ENCODE assay signal across 21 cellular contexts in genomic region chr1:224047538-224047937, GRCh38.
"Had no signal": no experiment of that assay in that cellular context is flagged by ENCODE, and none has a peak within 500 bp of the region (broad histone marks: within the 10 kb centered on the region; RNA-seq: fewer than 3 reads in every experiment).

No MANE protein-coding gene starts in this region.

- DNase-seq: activated B cell treated with CpG ODN at 0.5 μM for 24 hours; activated CD4-positive, alpha-beta T cell treated with anti-CD3 and anti-CD28 coated beads for 4 hours; activated CD8-positive, alpha-beta T cell treated with anti-CD3 and anti-CD28 coated beads for 36 hours; activated naive CD4-positive, alpha-beta T cell treated with Interleukin-2 at 50 U/mL for 16 hours; activated T-cell treated with anti-CD3 and anti-CD28 coated beads, Interleukin-2, amount 50 U/mL, for 1 hour; anterior cingulate cortex; cerebellar nuclear complex; cortex of kidney; effector CD4-positive, alpha-beta T cell; foreskin melanocyte; glutamatergic neuron; hippocampal formation; islet precursor cell; left colon; lower lobe of right lung; retina; spleen; stimulated activated naive B cell treated with anti-CD40 and anti-IgM and Interleukin-4, amounts not matched to agents 10 μg/mL and 1 μg/mL and 100 μg/mL, for 72 hours; upper lobe of right lung had no signal

- H3K4me3 ChIP-seq: breast epithelium, lower lobe of right lung, spleen, thoracic aorta, upper lobe of right lung had no signal

- H3K36me3 ChIP-seq: breast epithelium, lower lobe of right lung, spleen, thoracic aorta, upper lobe of right lung had no signal

- H3K27me3 ChIP-seq: breast epithelium, upper lobe of right lung had no signal

- H3K4me1 ChIP-seq: breast epithelium, spleen, upper lobe of right lung had no signal

- H3K27ac ChIP-seq: breast epithelium, lower lobe of right lung, spleen, thoracic aorta, upper lobe of right lung had no signal

- H3K9me3 ChIP-seq: breast epithelium, lower lobe of right lung, spleen, thoracic aorta, upper lobe of right lung had no signal

- ATAC-seq: activated CD8-positive, alpha-beta T cell treated with anti-CD3 and anti-CD28 coated beads for 36 hours; left colon; lower lobe of right lung; stimulated activated naive B cell treated with anti-CD40 and anti-IgM and Interleukin-4, amounts not matched to agents 10 μg/mL and 1 μg/mL and 100 μg/mL, for 72 hours; upper lobe of right lung had no signal
